7 cellular contexts compared by ENCODE assay signal in the genomic region with DNA sequence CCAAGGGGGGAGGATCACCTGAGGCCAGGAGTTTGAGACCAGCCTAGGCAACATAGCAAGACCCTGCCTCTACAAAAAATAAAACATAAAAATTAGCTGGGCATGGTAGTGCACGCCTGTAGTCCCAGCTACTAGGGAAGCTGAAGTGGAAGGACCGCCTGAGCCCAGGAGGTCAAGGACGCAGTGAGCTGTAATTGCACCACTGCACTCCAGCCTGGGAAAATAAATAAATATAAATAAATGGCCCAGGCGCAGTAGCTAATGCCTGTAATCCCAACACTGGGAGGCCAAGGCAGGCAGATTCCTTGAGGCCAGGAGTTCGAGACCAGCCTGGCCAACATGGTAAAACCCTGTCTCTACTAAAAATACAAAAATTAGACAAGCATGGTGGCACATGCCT. TPM values are rescaled to one million over a fixed set of nuclear protein-coding genes. Genes with fewer than 3 reads are reported as not detected.
"Had no signal": no experiment of that assay in that cellular context is flagged by ENCODE, and none has a peak within 500 bp of the region (broad histone marks: within the 10 kb centered on the region; RNA-seq: fewer than 3 reads in every experiment).

No MANE protein-coding gene starts in this region.

RNA-seq across cellular contexts. Expression of a gene that starts 39.2 kb away (rescaled TPM):
- total RNA-seq: M059J, NCI-H460, PC-3, Peyer's patch, SJCRH30 had no signal

RNA-seq across cellular contexts. Expression of a gene that starts 44.3 kb away (rescaled TPM):
- total RNA-seq: M059J, NCI-H460, SJCRH30, SK-MEL-5, T-cell had no signal
